Comparison of ENCODE assay signal across 17 cellular contexts in genomic region chr15:60616147-60616546, GRCh38.
DNase-seq lines count a peak whose midpoint lies in the region; TF ChIP-seq lines count a peak whose summit lies in the region.
"Had no signal": no experiment of that assay in that cellular context is flagged by ENCODE, and none has a peak within 500 bp of the region (broad histone marks: within the 10 kb centered on the region; RNA-seq: fewer than 3 reads in every experiment).

No MANE protein-coding gene starts in this region.

- H3K9ac ChIP-seq in HUES48 (ENCODE audit: low read depth, low read length): no peak overlapping the region

- peak; percentile 29 for DNase-seq in epithelial cell of esophagus (ENCODE audit: low read depth)
- peak; percentile 24 for DNase-seq in islet precursor cell
- no peak for DNase-seq in suprapubic skin (ENCODE audit: low spot score in 2 of 2)
- no peak for DNase-seq in T-helper 2 cell
- no peak for DNase-seq in LoVo (ENCODE audit: low spot score)
- no peak for DNase-seq in HAP-1 (ENCODE audit: low spot score in 2 of 2)
- DNase-seq: H9, MM.1S, NCI-H1048, NCI-H1417 treated with DMSO at 0.1 percent for 48 hours, NCI-H187, NCI-H2107, NCI-H446 treated with DMSO at 0.1 percent for 48 hours, OCI-M1, SJCRH30 had no signal

- H3K4me1 ChIP-seq in HUES48 (ENCODE audit: control insufficient read depth, insufficient read depth, low read length): peaks cover 24% of the 10 kb centered on the region
- peaks cover 75% of the 10 kb centered on the region for H3K4me1 ChIP-seq in suprapubic skin
- H3K4me1 ChIP-seq in HAP-1: 0 out of 2 replicates have a peak, but pooled peaks cover 3% of the 10 kb centered on the region
- H3K4me1 ChIP-seq: A549 had no signal

- H3K27ac ChIP-seq in HUES48 (ENCODE audit: low read depth, low read length) (peak overlapping the region; percentile 29), suprapubic skin (peak overlapping the region; percentile 85)
- H3K27ac ChIP-seq: A549, SJCRH30 had no signal

- H3K9me3 ChIP-seq in HUES48 (ENCODE audit: control insufficient read depth, insufficient read depth, low read length) (no peaks in the 10 kb centered on the region), suprapubic skin (no peaks in the 10 kb centered on the region), HAP-1 (no peaks in the 10 kb centered on the region)
- H3K9me3 ChIP-seq: A549, SJCRH30 had no signal

- no peak for TF ChIP-seq EP300 in suprapubic skin (IDR thresholded peaks at IDR 0.05)

- in situ Hi-C loops in HAP-1 (cut with MboI; ENCODE audit: low sequenced_read_pairs): no loop called here

- TF ChIP-seq CTCF in epithelial cell of esophagus (IDR thresholded peaks at IDR 0.05; ENCODE audit: insufficient read depth, low read depth, low read length, missing control alignments) (no peak), suprapubic skin (IDR thresholded peaks at IDR 0.05) (no peak)

- 70% methylated on average over 7 of the region's 7 CpGs for WGBS in suprapubic skin

- no peak overlapping the region for H3K4me3 ChIP-seq in HUES48 (ENCODE audit: low read depth, low read length)
- no peak overlapping the region for H3K4me3 ChIP-seq in epithelial cell of esophagus (ENCODE audit: low read length)
- H3K4me3 ChIP-seq in suprapubic skin: no peak overlapping the region
- H3K4me3 ChIP-seq in HAP-1: no peak overlapping the region
- H3K4me3 ChIP-seq: A549, SJCRH30 had no signal

- no peak for TF ChIP-seq POLR2A in suprapubic skin (IDR thresholded peaks at IDR 0.05)

- H3K27me3 ChIP-seq in HUES48 (ENCODE audit: control insufficient read depth, insufficient read depth, low read length): no peaks in the 10 kb centered on the region
- H3K27me3 ChIP-seq in suprapubic skin: no peaks in the 10 kb centered on the region
- H3K27me3 ChIP-seq in HAP-1 (ENCODE audit: low read depth): no peaks in the 10 kb centered on the region
- H3K27me3 ChIP-seq: SJCRH30 had no signal

- H3K36me3 ChIP-seq in HUES48 (ENCODE audit: control insufficient read depth, insufficient read depth, low read length) (no peaks in the 10 kb centered on the region), suprapubic skin (no peaks in the 10 kb centered on the region), HAP-1 (replicated peaks) (no peaks in the 10 kb centered on the region)
- H3K36me3 ChIP-seq: SJCRH30 had no signal

Comparison
In these comparisons a context has a peak if more than half of its experiments do, and no peak if none do; other contexts are left out.
1. DNase-seq: peak in epithelial cell of esophagus (single experiment) and islet precursor cell (single experiment); none in suprapubic skin (0 of 2), T-helper 2 cell (0 of 5), LoVo (single experiment) and HAP-1 (0 of 2).